In genomic region chr20:31903630-31904386, GRCh38 we compare ENCODE assay signal across 1 cellular context.
TF ChIP-seq lines count a peak whose summit lies in the region.

No MANE protein-coding gene starts in this region.

TF ChIP-seq in K562, 482 proteins besides CTCF, POLR2A, EP300 and RAD21:
- TF ChIP-seq, protein P1, sequence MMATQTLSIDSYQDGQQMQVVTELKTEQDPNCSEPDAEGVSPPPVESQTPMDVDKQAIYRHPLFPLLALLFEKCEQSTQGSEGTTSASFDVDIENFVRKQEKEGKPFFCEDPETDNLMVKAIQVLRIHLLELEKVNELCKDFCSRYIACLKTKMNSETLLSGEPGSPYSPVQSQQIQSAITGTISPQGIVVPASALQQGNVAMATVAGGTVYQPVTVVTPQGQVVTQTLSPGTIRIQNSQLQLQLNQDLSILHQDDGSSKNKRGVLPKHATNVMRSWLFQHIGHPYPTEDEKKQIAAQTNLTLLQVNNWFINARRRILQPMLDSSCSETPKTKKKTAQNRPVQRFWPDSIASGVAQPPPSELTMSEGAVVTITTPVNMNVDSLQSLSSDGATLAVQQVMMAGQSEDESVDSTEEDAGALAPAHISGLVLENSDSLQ (IDR thresholded peaks at IDR 0.05): peak; percentile 84
- TF ChIP-seq ZNF75A (CRISPR knock-in tag; IDR thresholded peaks at IDR 0.05): no peak
- TF ChIP-seq MEIS2 (IDR thresholded peaks at IDR 0.05; ENCODE audit: partially characterized antibody): peak; percentile 86
- no peak for TF ChIP-seq SAFB (IDR thresholded peaks at IDR 0.05; ENCODE audit: borderline replicate concordance, low read depth, low read length)
- no peak for TF ChIP-seq PHTF2 (CRISPR knock-in tag; IDR thresholded peaks at IDR 0.05)
- TF ChIP-seq, protein P2, sequence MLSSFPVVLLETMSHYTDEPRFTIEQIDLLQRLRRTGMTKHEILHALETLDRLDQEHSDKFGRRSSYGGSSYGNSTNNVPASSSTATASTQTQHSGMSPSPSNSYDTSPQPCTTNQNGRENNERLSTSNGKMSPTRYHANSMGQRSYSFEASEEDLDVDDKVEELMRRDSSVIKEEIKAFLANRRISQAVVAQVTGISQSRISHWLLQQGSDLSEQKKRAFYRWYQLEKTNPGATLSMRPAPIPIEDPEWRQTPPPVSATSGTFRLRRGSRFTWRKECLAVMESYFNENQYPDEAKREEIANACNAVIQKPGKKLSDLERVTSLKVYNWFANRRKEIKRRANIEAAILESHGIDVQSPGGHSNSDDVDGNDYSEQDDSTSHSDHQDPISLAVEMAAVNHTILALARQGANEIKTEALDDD (IDR thresholded peaks at IDR 0.05): no peak
- no peak for TF ChIP-seq ESRRA (IDR thresholded peaks at IDR 0.05; ENCODE audit: borderline replicate concordance, low read depth)
- no peak for TF ChIP-seq ZNF717 (CRISPR knock-in tag; IDR thresholded peaks at IDR 0.05)
- TF ChIP-seq L3MBTL2 (IDR thresholded peaks at IDR 0.05): no peak
- no peak for TF ChIP-seq ZC3H4 (CRISPR knock-in tag; IDR thresholded peaks at IDR 0.05; ENCODE audit: borderline replicate concordance)
- TF ChIP-seq, protein P3, sequence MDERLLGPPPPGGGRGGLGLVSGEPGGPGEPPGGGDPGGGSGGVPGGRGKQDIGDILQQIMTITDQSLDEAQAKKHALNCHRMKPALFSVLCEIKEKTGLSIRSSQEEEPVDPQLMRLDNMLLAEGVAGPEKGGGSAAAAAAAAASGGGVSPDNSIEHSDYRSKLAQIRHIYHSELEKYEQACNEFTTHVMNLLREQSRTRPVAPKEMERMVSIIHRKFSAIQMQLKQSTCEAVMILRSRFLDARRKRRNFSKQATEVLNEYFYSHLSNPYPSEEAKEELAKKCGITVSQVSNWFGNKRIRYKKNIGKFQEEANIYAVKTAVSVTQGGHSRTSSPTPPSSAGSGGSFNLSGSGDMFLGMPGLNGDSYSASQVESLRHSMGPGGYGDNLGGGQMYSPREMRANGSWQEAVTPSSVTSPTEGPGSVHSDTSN (CRISPR knock-in tag; IDR thresholded peaks at IDR 0.05; ENCODE audit: low read depth): no peak
- TF ChIP-seq, protein P3 (tag; conservative IDR thresholded peaks at IDR 0.05; ENCODE audit: low read depth): peak; percentile 90
- TF ChIP-seq ZNF174 (CRISPR knock-in tag; IDR thresholded peaks at IDR 0.05): no peak
TF ChIP-seq in K562: peak in this region for 3.
